In the genomic region with DNA sequence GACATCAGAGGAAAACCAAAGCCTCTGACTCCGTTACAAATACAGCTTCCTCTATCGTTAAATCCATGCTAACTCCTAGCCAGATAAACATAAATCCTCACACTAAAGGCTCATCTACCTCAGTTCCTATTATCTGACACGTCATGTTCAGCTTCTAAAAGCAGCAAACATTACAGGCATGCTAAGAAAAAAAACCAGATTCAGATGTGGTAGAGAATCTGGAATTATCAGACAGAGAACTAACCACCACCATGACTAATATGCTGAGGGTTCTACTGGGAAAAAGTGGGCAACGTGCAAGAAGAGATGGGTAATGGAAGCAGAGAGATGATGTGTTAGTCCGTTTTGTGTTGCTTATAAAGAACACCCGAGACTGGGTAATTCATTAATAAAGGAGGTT, we compare ENCODE assay signal across 19 cellular contexts. TPM values are rescaled to one million over a fixed set of nuclear protein-coding genes. Genes with fewer than 3 reads are reported as not detected.
DNase-seq lines count a peak whose midpoint lies in the region; ATAC-seq and TF ChIP-seq lines count a peak whose summit lies in the region.
"Had no signal": no experiment of that assay in that cellular context is flagged by ENCODE, and none has a peak within 500 bp of the region (broad histone marks: within the 10 kb centered on the region; RNA-seq: fewer than 3 reads in every experiment).

No MANE protein-coding gene starts in this region.

- peak overlapping the region in 8 of 11 experiments; percentile 4 to 83 (median 66); a peak in 11 of 22 replicates for H3K4me2 ChIP-seq in BLaER1 treated with 17β-estradiol and CSF1 and Interleukin-3, amounts not matched to agents 10 nM and 100 nM
- H3K4me2 ChIP-seq in neural progenitor cell = no peak overlapping the region

- H3K27me3 ChIP-seq in BLaER1 treated with 17β-estradiol and CSF1 and Interleukin-3, amounts not matched to agents 10 nM and 100 nM = no peaks in the 10 kb centered on the region
- H3K27me3 ChIP-seq in neural progenitor cell = no peaks in the 10 kb centered on the region
- H3K27me3 ChIP-seq: SJSA1 had no signal

- H2AFZ ChIP-seq in neural progenitor cell (replicated peaks) = no peak overlapping the region

- no peaks in the 10 kb centered on the region for H4K20me1 ChIP-seq in BLaER1 treated with 17β-estradiol and CSF1 and Interleukin-3, amounts not matched to agents 10 nM and 100 nM
- peaks cover under 1% of the 10 kb centered on the region for H4K20me1 ChIP-seq in neural progenitor cell (ENCODE audit: low read depth)

- peaks cover 0 to 24% (median 18%) of the 10 kb centered on the region in 10 experiments; a peak in 15 of 20 replicates for H3K4me1 ChIP-seq in BLaER1 treated with 17β-estradiol and CSF1 and Interleukin-3, amounts not matched to agents 10 nM and 100 nM
- H3K4me1 ChIP-seq in neural progenitor cell = no peaks in the 10 kb centered on the region
- H3K4me1 ChIP-seq: SJSA1 had no signal

- DNase-seq in M059J (ENCODE audit: low read depth) (peak; percentile 19), fibroblast of mammary gland (ENCODE audit: low read depth) (peak; percentile 29), neural progenitor cell (ENCODE audit: low spot score) (no peak), erythroblast (lab: John Stamatoyannopoulos, UW) (no peak), COLO668 (lab: John Stamatoyannopoulos, UW; ENCODE audit: unreplicated experiment) (no peak)
- no peak for DNase-seq in activated CD8-positive, alpha-beta memory T cell treated with anti-CD3 and anti-CD28 coated beads, Interleukin-2, amount 10 ng/mL, durations not matched to agents 7 days and 5 days
- DNase-seq: activated CD4-positive, alpha-beta T cell treated with anti-CD3 and anti-CD28 coated beads for 48 hours; activated naive CD4-positive, alpha-beta T cell treated with anti-CD3 and anti-CD28 coated beads, Interleukin-2, amount 10 ng/mL, durations not matched to agents 7 days and 5 days; activated T-cell treated with anti-CD3 and anti-CD28 coated beads for 4 hours; caudate nucleus; effector CD4-positive, alpha-beta T cell; MM.1S; natural killer cell; NCI-H1930; NCI-H510A treated with DMSO at 0.1 percent for 48 hours had no signal

- no peaks in the 10 kb centered on the region for H3K36me3 ChIP-seq in BLaER1 treated with 17β-estradiol and CSF1 and Interleukin-3, amounts not matched to agents 10 nM and 100 nM
- no peaks in the 10 kb centered on the region for H3K36me3 ChIP-seq in neural progenitor cell
- H3K36me3 ChIP-seq: SJSA1 had no signal

- peaks cover 4% of the 10 kb centered on the region for H3K27me3 Mint-ChIP-seq in neural progenitor cell (ENCODE audit: insufficient read depth, low read depth)
- H3K27me3 Mint-ChIP-seq in activated CD8-positive, alpha-beta memory T cell treated with anti-CD3 and anti-CD28 coated beads, Interleukin-2, amount 10 ng/mL, durations not matched to agents 7 days and 5 days = peaks cover 2% of the 10 kb centered on the region
- H3K27me3 Mint-ChIP-seq: activated naive CD4-positive, alpha-beta T cell treated with anti-CD3 and anti-CD28 coated beads, Interleukin-2, amount 10 ng/mL, durations not matched to agents 7 days and 5 days; B cell had no signal

- no peak for TF ChIP-seq POLR2A in erythroblast (IDR thresholded peaks at IDR 0.05; ENCODE audit: low read length)

- ATAC-seq in GM21786 (IDR thresholded peaks at IDR 0.05; ENCODE audit: unreplicated experiment) = no peak
- no peak for ATAC-seq in activated CD8-positive, alpha-beta memory T cell treated with anti-CD3 and anti-CD28 coated beads, Interleukin-2, amount 10 ng/mL, durations not matched to agents 7 days and 5 days
- ATAC-seq: natural killer cell had no signal

- H3K4me1 Mint-ChIP-seq in neural progenitor cell = peaks cover 19% of the 10 kb centered on the region
- no peaks in the 10 kb centered on the region for H3K4me1 Mint-ChIP-seq in activated CD8-positive, alpha-beta memory T cell treated with anti-CD3 and anti-CD28 coated beads, Interleukin-2, amount 10 ng/mL, durations not matched to agents 7 days and 5 days
- H3K4me1 Mint-ChIP-seq: activated naive CD4-positive, alpha-beta T cell treated with anti-CD3 and anti-CD28 coated beads, Interleukin-2, amount 10 ng/mL, durations not matched to agents 7 days and 5 days; natural killer cell had no signal

- no peaks in the 10 kb centered on the region for H3F3A ChIP-seq in neural progenitor cell (ENCODE audit: low read depth)

- H3K9me3 Mint-ChIP-seq in neural progenitor cell = peaks cover 10% of the 10 kb centered on the region
- no peaks in the 10 kb centered on the region for H3K9me3 Mint-ChIP-seq in activated CD8-positive, alpha-beta memory T cell treated with anti-CD3 and anti-CD28 coated beads, Interleukin-2, amount 10 ng/mL, durations not matched to agents 7 days and 5 days (ENCODE audit: low read depth)

- no peak overlapping the region for H3K27ac Mint-ChIP-seq in neural progenitor cell
- no peak overlapping the region for H3K27ac Mint-ChIP-seq in activated CD8-positive, alpha-beta memory T cell treated with anti-CD3 and anti-CD28 coated beads, Interleukin-2, amount 10 ng/mL, durations not matched to agents 7 days and 5 days
- H3K27ac Mint-ChIP-seq: activated naive CD4-positive, alpha-beta T cell treated with anti-CD3 and anti-CD28 coated beads, Interleukin-2, amount 10 ng/mL, durations not matched to agents 7 days and 5 days; B cell; natural killer cell had no signal

- CTCF ChIA-PET in activated CD8-positive, alpha-beta memory T cell treated with anti-CD3 and anti-CD28 coated beads, Interleukin-2, amount 10 ng/mL, durations not matched to agents 7 days and 5 days (lab: Charles Lee) = no interaction called here

- H3K9ac ChIP-seq in BLaER1 treated with 17β-estradiol and CSF1 and Interleukin-3, amounts not matched to agents 10 nM and 100 nM = peak overlapping the region in 1 of 11 experiments; percentile 13; a peak in 1 of 22 replicates
- H3K9ac ChIP-seq in neural progenitor cell = no peak overlapping the region

- no peak overlapping the region for H3K4me3 Mint-ChIP-seq in neural progenitor cell
- no peak overlapping the region for H3K4me3 Mint-ChIP-seq in activated CD8-positive, alpha-beta memory T cell treated with anti-CD3 and anti-CD28 coated beads, Interleukin-2, amount 10 ng/mL, durations not matched to agents 7 days and 5 days
- H3K4me3 Mint-ChIP-seq: activated naive CD4-positive, alpha-beta T cell treated with anti-CD3 and anti-CD28 coated beads, Interleukin-2, amount 10 ng/mL, durations not matched to agents 7 days and 5 days; B cell; natural killer cell had no signal

- H3K27ac ChIP-seq in BLaER1 treated with 17β-estradiol and CSF1 and Interleukin-3, amounts not matched to agents 10 nM and 100 nM = peak overlapping the region in 2 of 11 experiments; percentile 44 to 67; a peak in 2 of 22 replicates
- peak overlapping the region; percentile 18 for H3K27ac ChIP-seq in neural progenitor cell
- H3K27ac ChIP-seq: SJSA1 had no signal

- H3K36me3 Mint-ChIP-seq in neural progenitor cell = peaks cover 16% of the 10 kb centered on the region
- H3K36me3 Mint-ChIP-seq in activated CD8-positive, alpha-beta memory T cell treated with anti-CD3 and anti-CD28 coated beads, Interleukin-2, amount 10 ng/mL, durations not matched to agents 7 days and 5 days = no peaks in the 10 kb centered on the region
- H3K36me3 Mint-ChIP-seq: activated naive CD4-positive, alpha-beta T cell treated with anti-CD3 and anti-CD28 coated beads, Interleukin-2, amount 10 ng/mL, durations not matched to agents 7 days and 5 days; natural killer cell had no signal

- H3K4me3 ChIP-seq in BLaER1 treated with 17β-estradiol and CSF1 and Interleukin-3, amounts not matched to agents 10 nM and 100 nM = no peak overlapping the region
- H3K4me3 ChIP-seq in fibroblast of mammary gland (ENCODE audit: control insufficient read depth, low read depth, low read length) (no peak overlapping the region), neural progenitor cell (no peak overlapping the region)
- H3K4me3 ChIP-seq: SJSA1 had no signal

- peaks cover 0 to 11% (median 0%) of the 10 kb centered on the region in 11 experiments; a peak in 6 of 22 replicates for H3K9me3 ChIP-seq in BLaER1 treated with 17β-estradiol and CSF1 and Interleukin-3, amounts not matched to agents 10 nM and 100 nM (replicated peaks in 1 of 11)
- no peaks in the 10 kb centered on the region for H3K9me3 ChIP-seq in neural progenitor cell (ENCODE audit: low read depth)

- no peaks in the 10 kb centered on the region for H3K79me2 ChIP-seq in neural progenitor cell (ENCODE audit: low read depth)

- TF ChIP-seq CTCF in fibroblast of mammary gland (conservative IDR thresholded peaks at IDR 0.05; ENCODE audit: control insufficient read depth, insufficient read depth, low read depth, low read length) (no peak), neural progenitor cell (IDR thresholded peaks at IDR 0.05) (no peak)

RNA-seq across cellular contexts. Expression of a gene that starts 48.5 kb away (rescaled TPM):
- 31.6 and 37.5 TPM in 2 replicates for total RNA-seq in M059J (2014; rRNA removed; shearing (Covaris generic))
- 22.2 and 26.4 TPM in 2 replicates for total RNA-seq in neural progenitor cell (ENCODE audit: low replicate concordance)
- 10 to 100 TPM; 38.3 to 43.5 TPM for total RNA-seq in activated CD8-positive, alpha-beta memory T cell treated with anti-CD3 and anti-CD28 coated beads, Interleukin-2, amount 10 ng/mL, durations not matched to agents 7 days and 5 days

Comparison
In these comparisons a context has a peak if more than half of its experiments do, and no peak if none do; other contexts are left out.
1. DNase-seq: peak in M059J (single experiment) and fibroblast of mammary gland (single experiment); none in neural progenitor cell (single experiment), erythroblast (0 of 2), COLO668 (single experiment) and activated CD8-positive, alpha-beta memory T cell treated with anti-CD3 and anti-CD28 coated beads, Interleukin-2, amount 10 ng/mL, durations not matched to agents 7 days and 5 days (single experiment).